1 cellular context compared by ENCODE assay signal in the genomic region with DNA sequence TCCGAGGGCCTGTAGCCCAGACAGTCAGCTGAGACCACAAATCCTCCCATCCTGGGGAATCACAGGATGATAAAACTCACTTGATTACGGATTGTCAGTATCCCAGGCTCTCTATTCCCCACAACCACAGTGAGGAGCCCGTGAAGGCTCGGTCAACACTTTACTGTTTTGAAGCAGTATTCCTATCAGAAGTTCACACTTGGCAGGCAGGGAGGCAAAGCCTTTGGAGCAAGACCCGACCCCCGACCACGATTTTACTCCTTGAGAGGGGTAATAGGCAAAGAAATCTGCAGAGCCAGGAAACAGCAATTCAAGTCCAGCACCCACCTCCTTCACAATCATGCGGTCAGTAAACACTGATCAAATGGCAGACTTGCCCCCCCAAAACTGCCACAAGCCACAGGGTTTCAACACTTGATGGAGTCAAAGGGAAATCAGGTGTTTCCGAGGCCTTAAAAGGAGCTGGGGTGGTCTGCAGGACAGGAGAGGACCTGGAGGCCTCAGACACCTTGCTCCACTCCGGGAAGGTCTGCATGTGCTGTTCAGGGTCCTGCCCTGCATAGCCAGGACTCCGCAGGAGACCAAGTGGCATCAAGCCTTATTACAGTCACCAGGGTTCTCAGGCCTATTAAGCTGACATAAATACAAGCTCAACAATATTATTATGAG.
TF ChIP-seq lines count a peak whose summit lies in the region.

No MANE protein-coding gene starts in this region.

TF ChIP-seq in GM23338, 12 proteins besides CTCF, POLR2A, EP300 and RAD21 (continued from another document):
- TF ChIP-seq, protein P1, sequence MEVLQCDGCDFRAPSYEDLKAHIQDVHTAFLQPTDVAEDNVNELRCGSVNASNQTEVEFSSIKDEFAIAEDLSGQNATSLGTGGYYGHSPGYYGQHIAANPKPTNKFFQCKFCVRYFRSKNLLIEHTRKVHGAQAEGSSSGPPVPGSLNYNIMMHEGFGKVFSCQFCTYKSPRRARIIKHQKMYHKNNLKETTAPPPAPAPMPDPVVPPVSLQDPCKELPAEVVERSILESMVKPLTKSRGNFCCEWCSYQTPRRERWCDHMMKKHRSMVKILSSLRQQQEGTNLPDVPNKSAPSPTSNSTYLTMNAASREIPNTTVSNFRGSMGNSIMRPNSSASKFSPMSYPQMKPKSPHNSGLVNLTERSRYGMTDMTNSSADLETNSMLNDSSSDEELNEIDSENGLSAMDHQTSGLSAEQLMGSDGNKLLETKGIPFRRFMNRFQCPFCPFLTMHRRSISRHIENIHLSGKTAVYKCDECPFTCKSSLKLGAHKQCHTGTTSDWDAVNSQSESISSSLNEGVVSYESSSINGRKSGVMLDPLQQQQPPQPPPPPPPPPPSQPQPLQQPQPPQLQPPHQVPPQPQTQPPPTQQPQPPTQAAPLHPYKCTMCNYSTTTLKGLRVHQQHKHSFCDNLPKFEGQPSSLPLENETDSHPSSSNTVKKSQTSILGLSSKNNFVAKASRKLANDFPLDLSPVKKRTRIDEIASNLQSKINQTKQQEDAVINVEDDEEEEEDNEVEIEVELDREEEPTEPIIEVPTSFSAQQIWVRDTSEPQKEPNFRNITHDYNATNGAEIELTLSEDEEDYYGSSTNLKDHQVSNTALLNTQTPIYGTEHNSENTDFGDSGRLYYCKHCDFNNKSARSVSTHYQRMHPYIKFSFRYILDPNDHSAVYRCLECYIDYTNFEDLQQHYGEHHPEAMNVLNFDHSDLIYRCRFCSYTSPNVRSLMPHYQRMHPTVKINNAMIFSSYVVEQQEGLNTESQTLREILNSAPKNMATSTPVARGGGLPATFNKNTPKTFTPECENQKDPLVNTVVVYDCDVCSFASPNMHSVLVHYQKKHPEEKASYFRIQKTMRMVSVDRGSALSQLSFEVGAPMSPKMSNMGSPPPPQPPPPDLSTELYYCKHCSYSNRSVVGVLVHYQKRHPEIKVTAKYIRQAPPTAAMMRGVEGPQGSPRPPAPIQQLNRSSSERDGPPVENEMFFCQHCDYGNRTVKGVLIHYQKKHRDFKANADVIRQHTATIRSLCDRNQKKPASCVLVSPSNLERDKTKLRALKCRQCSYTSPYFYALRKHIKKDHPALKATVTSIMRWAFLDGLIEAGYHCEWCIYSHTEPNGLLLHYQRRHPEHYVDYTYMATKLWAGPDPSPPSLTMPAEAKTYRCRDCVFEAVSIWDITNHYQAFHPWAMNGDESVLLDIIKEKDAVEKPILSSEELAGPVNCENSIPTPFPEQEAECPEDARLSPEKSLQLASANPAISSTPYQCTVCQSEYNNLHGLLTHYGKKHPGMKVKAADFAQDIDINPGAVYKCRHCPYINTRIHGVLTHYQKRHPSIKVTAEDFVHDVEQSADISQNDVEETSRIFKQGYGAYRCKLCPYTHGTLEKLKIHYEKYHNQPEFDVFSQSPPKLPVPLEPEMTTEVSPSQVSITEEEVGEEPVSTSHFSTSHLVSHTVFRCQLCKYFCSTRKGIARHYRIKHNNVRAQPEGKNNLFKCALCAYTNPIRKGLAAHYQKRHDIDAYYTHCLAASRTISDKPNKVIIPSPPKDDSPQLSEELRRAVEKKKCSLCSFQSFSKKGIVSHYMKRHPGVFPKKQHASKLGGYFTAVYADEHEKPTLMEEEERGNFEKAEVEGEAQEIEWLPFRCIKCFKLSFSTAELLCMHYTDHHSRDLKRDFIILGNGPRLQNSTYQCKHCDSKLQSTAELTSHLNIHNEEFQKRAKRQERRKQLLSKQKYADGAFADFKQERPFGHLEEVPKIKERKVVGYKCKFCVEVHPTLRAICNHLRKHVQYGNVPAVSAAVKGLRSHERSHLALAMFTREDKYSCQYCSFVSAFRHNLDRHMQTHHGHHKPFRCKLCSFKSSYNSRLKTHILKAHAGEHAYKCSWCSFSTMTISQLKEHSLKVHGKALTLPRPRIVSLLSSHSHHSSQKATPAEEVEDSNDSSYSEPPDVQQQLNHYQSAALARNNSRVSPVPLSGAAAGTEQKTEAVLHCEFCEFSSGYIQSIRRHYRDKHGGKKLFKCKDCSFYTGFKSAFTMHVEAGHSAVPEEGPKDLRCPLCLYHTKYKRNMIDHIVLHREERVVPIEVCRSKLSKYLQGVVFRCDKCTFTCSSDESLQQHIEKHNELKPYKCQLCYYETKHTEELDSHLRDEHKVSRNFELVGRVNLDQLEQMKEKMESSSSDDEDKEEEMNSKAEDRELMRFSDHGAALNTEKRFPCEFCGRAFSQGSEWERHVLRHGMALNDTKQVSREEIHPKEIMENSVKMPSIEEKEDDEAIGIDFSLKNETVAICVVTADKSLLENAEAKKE (CRISPR knock-in tag; IDR thresholded peaks at IDR 0.05): no peak
- TF ChIP-seq EZH2 (IDR thresholded peaks at IDR 0.05; ENCODE audit: low read depth, unreplicated experiment): no peak
- no peak for TF ChIP-seq REST (IDR thresholded peaks at IDR 0.05; ENCODE audit: unreplicated experiment)
